Comparison of ENCODE assay signal across 34 cellular contexts in genomic region chr6:51464956-51465355, GRCh38.
"Had no signal": no experiment of that assay in that cellular context is flagged by ENCODE, and none has a peak within 500 bp of the region (broad histone marks: within the 10 kb centered on the region; RNA-seq: fewer than 3 reads in every experiment).

No MANE protein-coding gene starts in this region.

- H3K9me3 ChIP-seq: MG63 had no signal

- H3K4me3 ChIP-seq: MG63 had no signal

- DNase-seq: Karpas-422, Kasumi-1, MG63, MM.1S, MV-4-11, NCI-H1048, NCI-H1092 treated with DMSO at 0.1 percent for 48 hours, NCI-H1105, NCI-H1105 treated with DMSO at 0.1 percent for 48 hours, NCI-H1417, NCI-H1417 treated with DMSO at 0.1 percent for 48 hours, NCI-H1436, NCI-H1436 treated with DMSO at 0.1 percent for 48 hours, NCI-H146, NCI-H1694, NCI-H1694 treated with DMSO at 0.1 percent for 48 hours, NCI-H187, NCI-H187 treated with DMSO at 0.1 percent for 48 hours, NCI-H1930, NCI-H2029, NCI-H2029 treated with DMSO at 0.1 percent for 48 hours, NCI-H2081, NCI-H2081 treated with DMSO at 0.1 percent for 48 hours, NCI-H2107, NCI-H2171, NCI-H2171 treated with DMSO at 0.1 percent for 48 hours, NCI-H2227 treated with DMSO at 0.1 percent for 48 hours, NCI-H226, NCI-H345, NCI-H446, NCI-H446 treated with DMSO at 0.1 percent for 48 hours, NCI-H510A, NCI-H510A treated with DMSO at 0.1 percent for 48 hours had no signal

- H3K27ac ChIP-seq: KMS-11 had no signal

- H3K4me2 ChIP-seq: KMS-11 had no signal

- H3K36me3 ChIP-seq: MG63 had no signal

- H3K27me3 ChIP-seq: MG63 had no signal
